ENCODE assay signal across 8 cellular contexts in the genomic region with DNA sequence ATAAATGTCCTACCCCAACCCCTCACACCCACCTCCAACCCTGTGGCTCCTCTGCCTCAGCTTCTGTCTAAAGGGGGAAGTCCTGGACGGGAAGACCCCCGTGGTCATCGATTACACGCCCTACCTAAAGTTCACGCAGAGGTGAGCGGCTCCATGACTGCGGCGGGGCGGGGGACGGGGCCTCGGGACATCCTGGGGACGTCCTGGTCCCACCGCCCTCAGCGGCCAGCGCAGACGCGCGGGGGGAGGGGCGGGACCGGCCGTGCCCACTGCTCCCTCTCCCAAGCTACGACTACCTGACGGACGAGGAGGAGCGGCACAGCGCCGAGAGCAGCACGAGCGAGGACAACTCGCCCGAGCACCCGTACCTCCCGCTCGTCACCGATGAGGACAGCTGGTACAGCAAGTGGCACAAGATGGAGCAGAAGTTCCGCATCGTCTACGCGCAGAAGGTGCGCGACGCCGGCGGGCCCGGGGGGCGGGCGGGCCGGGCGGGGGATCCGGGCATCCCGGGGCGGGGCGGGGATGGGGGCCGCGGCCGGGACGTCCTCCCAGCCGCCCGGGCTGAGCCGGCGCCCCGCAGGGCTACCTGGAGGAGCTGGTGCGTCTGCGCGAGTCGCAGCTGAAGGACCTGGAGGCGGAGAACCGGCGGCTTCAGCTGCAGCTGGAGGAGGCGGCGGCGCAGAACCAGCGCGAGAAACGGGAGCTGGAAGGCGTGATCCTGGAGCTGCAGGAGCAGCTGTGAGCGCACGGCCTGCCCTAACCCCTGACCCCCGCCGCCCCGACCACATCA.
DNase-seq lines count a peak whose midpoint lies in the region; ATAC-seq lines count a peak whose summit lies in the region.

No MANE protein-coding gene starts in this region.

- H3K27ac Mint-ChIP-seq in activated T-cell treated with anti-CD3 and anti-CD28 coated beads, Interleukin-2, amount 50 U/mL, for 24 hours, result peak overlapping the region; percentile 47

- peaks cover 12% of the 10 kb centered on the region for H3K36me3 Mint-ChIP-seq in activated T-cell treated with anti-CD3 and anti-CD28 coated beads, Interleukin-2, amount 50 U/mL, for 24 hours (ENCODE audit: low read depth)

- peak overlapping the region; percentile 71 for H3K4me3 Mint-ChIP-seq in activated T-cell treated with anti-CD3 and anti-CD28 coated beads, Interleukin-2, amount 50 U/mL, for 24 hours

- H3K4me1 Mint-ChIP-seq in activated T-cell treated with anti-CD3 and anti-CD28 coated beads, Interleukin-2, amount 50 U/mL, for 24 hours (ENCODE audit: low read depth), result peaks cover 13% of the 10 kb centered on the region

- no peak for ATAC-seq in HG03039 (IDR thresholded peaks at IDR 0.05; ENCODE audit: unreplicated experiment)

- DNase-seq in D341Med (ENCODE audit: low spot score), result peak; percentile 59
- DNase-seq in Kasumi-1 (lab: John Stamatoyannopoulos, UW), result peak; percentile 12 to 14
- peak; percentile 71 for DNase-seq in activated T-cell treated with anti-CD3 and anti-CD28 coated beads, Interleukin-2, amount 50 U/mL, for 24 hours
- peak in 39 of 42 donors; percentile 49 to 89 (median 73) for DNase-seq in head of caudate nucleus
- DNase-seq in stimulated activated CD4-positive, alpha-beta T cell treated with anti-CD3 and anti-CD28 coated beads, Interleukin-2, amount 100 ng/mL, for 48 hours, result peak; percentile 34 to 40
- no peak for DNase-seq in SKM-1 (lab: John Stamatoyannopoulos, UW; ENCODE audit: unreplicated experiment)
- DNase-seq in NAMALWA (ENCODE audit: low spot score), result no peak

- H3K9me3 Mint-ChIP-seq in activated T-cell treated with anti-CD3 and anti-CD28 coated beads, Interleukin-2, amount 50 U/mL, for 24 hours, result no peaks in the 10 kb centered on the region

- H3K27me3 Mint-ChIP-seq in activated T-cell treated with anti-CD3 and anti-CD28 coated beads, Interleukin-2, amount 50 U/mL, for 24 hours, result peaks cover 51% of the 10 kb centered on the region

- intact Hi-C loops in head of caudate nucleus (cut with DNase I), result no loop called here

Comparison
In these comparisons a context has a peak if more than half of its experiments do, and no peak if none do; other contexts are left out.
1. DNase-seq: peak in D341Med (single experiment), Kasumi-1 (2 of 2), activated T-cell treated with anti-CD3 and anti-CD28 coated beads, Interleukin-2, amount 50 U/mL, for 24 hours (single experiment), head of caudate nucleus (39 of 42) and stimulated activated CD4-positive, alpha-beta T cell treated with anti-CD3 and anti-CD28 coated beads, Interleukin-2, amount 100 ng/mL, for 48 hours (2 of 2); none in SKM-1 (single experiment) and NAMALWA (single experiment).